In the genomic region with DNA sequence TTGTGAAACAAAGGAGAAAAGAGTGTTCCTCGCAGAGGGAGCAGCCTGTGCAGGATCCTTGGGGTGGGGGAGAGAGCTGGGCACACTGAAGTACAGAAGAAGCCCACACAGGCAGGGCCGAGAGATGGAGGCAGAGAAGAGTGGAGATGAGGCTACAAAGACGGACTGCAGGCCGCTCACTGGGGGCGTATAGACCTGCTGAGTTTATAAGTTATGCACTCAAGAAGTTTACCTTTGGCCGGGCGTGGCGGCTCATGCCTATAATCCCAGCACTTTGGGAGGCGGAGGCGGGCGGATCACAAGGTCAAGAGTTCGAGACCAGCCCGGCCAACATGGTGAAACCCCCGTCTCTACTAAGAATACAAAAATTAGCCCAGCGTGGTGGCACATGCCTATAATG, we compare ENCODE assay signal across 11 cellular contexts. TPM values are rescaled to one million over a fixed set of nuclear protein-coding genes. Genes with fewer than 3 reads are reported as not detected.
DNase-seq lines count a peak whose midpoint lies in the region; ATAC-seq and TF ChIP-seq lines count a peak whose summit lies in the region.
"Not testable (repeated sequence)": the region's sequence is repeated elsewhere in the genome, so short reads cannot be mapped to it uniquely, and the experiment has no call there.
"Had no signal": no experiment of that assay in that cellular context is flagged by ENCODE, and none has a peak within 500 bp of the region (broad histone marks: within the 10 kb centered on the region; RNA-seq: fewer than 3 reads in every experiment).

No MANE protein-coding gene starts in this region.

- not testable (repeated sequence) for H2AK5ac ChIP-seq in mesenchymal stem cell (ENCODE audit: low read length, severe bottlenecking)

- CTCF ChIA-PET in Caco-2 (lab: Charles Lee) = not testable (repeated sequence)

- H3K27ac ChIP-seq in mesenchymal stem cell (ENCODE audit: low read length, poor library complexity, severe bottlenecking); upper lobe of left lung: not testable (repeated sequence)

- H2AFZ ChIP-seq in mesenchymal stem cell (ENCODE audit: low read depth, low read length) = not testable (repeated sequence)

- H3K4me2 ChIP-seq in mesenchymal stem cell (ENCODE audit: low read length, poor library complexity, severe bottlenecking) = not testable (repeated sequence)
- peak overlapping the region; percentile 66 for H3K4me2 ChIP-seq in skeletal muscle satellite cell (ENCODE audit: low read length)

- H2BK12ac ChIP-seq in mesenchymal stem cell (ENCODE audit: low read length in 2 of 2) = not testable (repeated sequence)

- not testable (repeated sequence) for BruUV-seq in Caco-2 (replicated peaks; lab: Mats Ljungman, UMichigan)

- not testable (repeated sequence) for H3K27me3 Mint-ChIP-seq in Caco-2 (ENCODE audit: insufficient read depth, unreplicated experiment)

- not testable (repeated sequence) for H3K23ac ChIP-seq in mesenchymal stem cell (ENCODE audit: low read length in 2 of 2)

- H3K79me1 ChIP-seq in mesenchymal stem cell (replicated peaks; ENCODE audit: low read length, poor library complexity, severe bottlenecking) = not testable (repeated sequence)

- intact Hi-C loops in Caco-2 (cut with micrococcal nuclease; ENCODE audit: unreplicated experiment) = not testable (repeated sequence)

- H3K4me1 Mint-ChIP-seq in Caco-2 (ENCODE audit: low read depth, unreplicated experiment) = peaks cover 29% of the 10 kb centered on the region

- TF ChIP-seq CTCF in Caco-2 (IDR thresholded peaks at IDR 0.05; ENCODE audit: insufficient read depth in 1 of 2, low read depth in 1 of 2, low read length in 1 of 2, severe bottlenecking in 1 of 2, unreplicated experiment in 1 of 2); epithelial cell of esophagus (IDR thresholded peaks at IDR 0.05; ENCODE audit: insufficient read depth, low read depth, low read length, missing control alignments); fibroblast of the aortic adventitia (IDR thresholded peaks at IDR 0.05; ENCODE audit: insufficient read depth, low read length); upper lobe of left lung (IDR thresholded peaks at IDR 0.05): not testable (repeated sequence)

- TF ChIP-seq POLR2A in upper lobe of left lung (IDR thresholded peaks at IDR 0.05) = not testable (repeated sequence)

- WGBS in mesenchymal stem cell = 90% methylated on average over 15 of the region's 15 CpGs
- 84 to 88% methylated on average over 15 of the region's 15 CpGs for WGBS in upper lobe of left lung, 2 donors

- not testable (repeated sequence) for H2BK15ac ChIP-seq in mesenchymal stem cell (ENCODE audit: low read depth, poor library complexity, severe bottlenecking)

- not testable (repeated sequence) for H3K4me3 Mint-ChIP-seq in Caco-2 (ENCODE audit: unreplicated experiment)

- H3K27me3 ChIP-seq in Caco-2 (replicated peaks; ENCODE audit: control insufficient read depth, insufficient read depth, low read length); MG63; adipocyte (replicated peaks; ENCODE audit: control insufficient read depth, insufficient read depth, low read length); skeletal muscle satellite cell (ENCODE audit: control insufficient read depth, insufficient read depth, low read length); upper lobe of left lung: not testable (repeated sequence)
- peaks cover 0 to 23% of the 10 kb centered on the region in 2 experiments for H3K27me3 ChIP-seq in mesenchymal stem cell (ENCODE audit: control insufficient read depth in 1 of 2, insufficient read depth in 1 of 2, low read length in 2 of 2)

- TF ChIP-seq EP300 in upper lobe of left lung (IDR thresholded peaks at IDR 0.05) = not testable (repeated sequence)

- H3K36me3 Mint-ChIP-seq in Caco-2 (ENCODE audit: insufficient read depth, unreplicated experiment) = not testable (repeated sequence)

- not testable (repeated sequence) for H3K4me3 ChIP-seq in Caco-2 (ENCODE audit: low read depth, low read length); skeletal muscle satellite cell (ENCODE audit: low read length); upper lobe of left lung
- H3K4me3 ChIP-seq in MG63 (peak overlapping the region; percentile 57), adipocyte (ENCODE audit: low read length) (peak overlapping the region; percentile 83), epithelial cell of esophagus (ENCODE audit: low read length) (peak overlapping the region; percentile 84), fibroblast of the aortic adventitia (ENCODE audit: low read depth, low read length) (peak overlapping the region; percentile 92), mesenchymal stem cell (ENCODE audit: insufficient read depth in 1 of 2, low read depth in 1 of 2, low read length in 2 of 2) (peak overlapping the region in 1 of 2 experiments; percentile 82)

- not testable (repeated sequence) for H3K9me3 ChIP-seq in Caco-2; MG63; adipocyte (ENCODE audit: control insufficient read depth, low read length); mesenchymal stem cell (ENCODE audit: control insufficient read depth, low read length); skeletal muscle satellite cell (replicated peaks; ENCODE audit: low read length); upper lobe of left lung

- DNase-seq in Caco-2; MG63; adipocyte (ENCODE audit: low read depth); epithelial cell of esophagus (ENCODE audit: low read depth); fibroblast of the aortic adventitia (ENCODE audit: low read depth); mesenchymal stem cell: not testable (repeated sequence)
- DNase-seq in upper lobe of left lung = peak; percentile 14 to 29

- not testable (repeated sequence) for H4K8ac ChIP-seq in mesenchymal stem cell (ENCODE audit: low read length)

- H3K36me3 ChIP-seq in Caco-2 (ENCODE audit: control insufficient read depth, insufficient read depth, low read length); adipocyte (ENCODE audit: control insufficient read depth, insufficient read depth, low read length, severe bottlenecking); mesenchymal stem cell (ENCODE audit: control insufficient read depth in 1 of 2, insufficient read depth in 2 of 2, low read depth in 1 of 2, low read length in 2 of 2); skeletal muscle satellite cell (ENCODE audit: insufficient read depth, low read length); upper lobe of left lung: not testable (repeated sequence)
- peaks cover 44% of the 10 kb centered on the region for H3K36me3 ChIP-seq in MG63

- H4K91ac ChIP-seq in mesenchymal stem cell (ENCODE audit: low read length) = not testable (repeated sequence)

- peaks cover 41% of the 10 kb centered on the region for H3K4me1 ChIP-seq in Caco-2
- H3K4me1 ChIP-seq in adipocyte (ENCODE audit: control insufficient read depth, insufficient read depth, low read length); mesenchymal stem cell (ENCODE audit: control insufficient read depth, insufficient read depth, low read depth, low read length); skeletal muscle satellite cell (ENCODE audit: control insufficient read depth, insufficient read depth, low read length); upper lobe of left lung: not testable (repeated sequence)

- ATAC-seq in upper lobe of left lung (ENCODE audit: low FRiP score in 2 of 2) = not testable (repeated sequence)

- H2BK120ac ChIP-seq in mesenchymal stem cell (ENCODE audit: low read depth, low read length) = not testable (repeated sequence)

- H3K9ac ChIP-seq in adipocyte (ENCODE audit: low read length) (peak overlapping the region; percentile 82), mesenchymal stem cell (ENCODE audit: low read length) (peak overlapping the region; percentile 84)
- H3K9ac ChIP-seq in skeletal muscle satellite cell (ENCODE audit: low read depth, low read length) = not testable (repeated sequence)

- peaks cover 20% of the 10 kb centered on the region for H3K9me3 Mint-ChIP-seq in Caco-2 (ENCODE audit: unreplicated experiment)

- not testable (repeated sequence) for H3K14ac ChIP-seq in mesenchymal stem cell (ENCODE audit: low read length in 2 of 2)

- H3K27ac Mint-ChIP-seq in Caco-2 (ENCODE audit: unreplicated experiment) = peak overlapping the region; percentile 50

- POLR2A ChIA-PET in Caco-2 (lab: Charles Lee) = not testable (repeated sequence)

- not testable (repeated sequence) for H3K18ac ChIP-seq in mesenchymal stem cell (ENCODE audit: low read depth in 1 of 2, low read length in 2 of 2)

- H2BK5ac ChIP-seq in mesenchymal stem cell (ENCODE audit: low read depth, low read length, poor library complexity, severe bottlenecking) = not testable (repeated sequence)

- H3K4ac ChIP-seq in mesenchymal stem cell (ENCODE audit: low read depth in 1 of 2, low read length in 2 of 2) = not testable (repeated sequence)

RNA-seq across cellular contexts. Expression of a gene that starts 7.6 kb away (rescaled TPM):
- total RNA-seq in Caco-2 (2022) (0.36 TPM in 1 of 2 replicates, not detected in the other), fibroblast of the aortic adventitia (ENCODE audit: low replicate concordance) (not detected in 2 replicates), upper lobe of left lung (under 1 TPM in 1 of 6 donors, not detected in 5; 0.34 TPM)
- total RNA-seq in MG63 (2014; rRNA removed; shearing (Covaris generic); ENCODE audit: low replicate concordance) = not detected in 2 replicates
- polyA plus RNA-seq in mesenchymal stem cell (2013, experiment 1 of 2) = not detected
- polyA plus RNA-seq in mesenchymal stem cell (2013, experiment 2 of 2) = not detected
- not detected in 2 replicates for total RNA-seq in skeletal muscle satellite cell (2012; rRNA removed)
- total RNA-seq: GM12878, HT-29 had no signal
- polyA plus RNA-seq: GM12878 had no signal

RNA-seq across cellular contexts. Expression of a gene that starts 16.2 kb away (rescaled TPM):
- total RNA-seq in Caco-2 (2022) (19.6 and 21.2 TPM in 2 replicates), fibroblast of the aortic adventitia (ENCODE audit: low replicate concordance) (2.0 TPM in 1 of 2 replicates, not detected in the other), upper lobe of left lung (1 to 10 TPM in 4 of 6 donors, under 1 TPM in 2; 0.55 to 2.3 (median 1.5) TPM)
- not detected in 2 replicates for total RNA-seq in MG63 (2014; rRNA removed; shearing (Covaris generic); ENCODE audit: low replicate concordance)
- 0.03 TPM for polyA plus RNA-seq in mesenchymal stem cell (2013, experiment 1 of 2)
- polyA plus RNA-seq in mesenchymal stem cell (2013, experiment 2 of 2) = 0.03 TPM
- not detected in 2 replicates for total RNA-seq in skeletal muscle satellite cell (2012; rRNA removed)
- total RNA-seq: GM12878, RPMI7951 had no signal

RNA-seq across cellular contexts. Expression of a gene that starts 36.3 kb away (rescaled TPM):
- total RNA-seq in Caco-2 (2022) (518 and 531 TPM in 2 replicates), fibroblast of the aortic adventitia (ENCODE audit: low replicate concordance) (62.4 and 228 TPM in 2 replicates), upper lobe of left lung (1,000 to 10,000 TPM in 1 of 6 donors, 100 to 1,000 TPM in 5; 167 to 1,014 (median 605) TPM)
- 651 and 1,079 TPM in 2 replicates for total RNA-seq in MG63 (2014; rRNA removed; shearing (Covaris generic); ENCODE audit: low replicate concordance)
- polyA plus RNA-seq in mesenchymal stem cell (2013, experiment 1 of 2) = 328 TPM
- 330 TPM for polyA plus RNA-seq in mesenchymal stem cell (2013, experiment 2 of 2)
- 259 and 441 TPM in 2 replicates for total RNA-seq in skeletal muscle satellite cell (2012; rRNA removed)
